ENCODE assay signal across 1 cellular context in genomic region chr7:101631224-101631714, GRCh38.
TF ChIP-seq lines count a peak whose summit lies in the region.

No MANE protein-coding gene starts in this region.

TF ChIP-seq in K562, 482 proteins besides CTCF, POLR2A, EP300 and RAD21:
- TF ChIP-seq, protein P1, sequence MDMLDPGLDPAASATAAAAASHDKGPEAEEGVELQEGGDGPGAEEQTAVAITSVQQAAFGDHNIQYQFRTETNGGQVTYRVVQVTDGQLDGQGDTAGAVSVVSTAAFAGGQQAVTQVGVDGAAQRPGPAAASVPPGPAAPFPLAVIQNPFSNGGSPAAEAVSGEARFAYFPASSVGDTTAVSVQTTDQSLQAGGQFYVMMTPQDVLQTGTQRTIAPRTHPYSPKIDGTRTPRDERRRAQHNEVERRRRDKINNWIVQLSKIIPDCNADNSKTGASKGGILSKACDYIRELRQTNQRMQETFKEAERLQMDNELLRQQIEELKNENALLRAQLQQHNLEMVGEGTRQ (CRISPR knock-in tag; IDR thresholded peaks at IDR 0.05): no peak
- TF ChIP-seq NR2C1 (IDR thresholded peaks at IDR 0.05): 0 out of 2 replicates have a peak, but pooled peaks have one; percentile 58
- TF ChIP-seq NR2C1 (tag; IDR thresholded peaks at IDR 0.05): peak; percentile 37; the same call in 1 of the 2 replicates
